Comparison of ENCODE assay signal across 18 cellular contexts in the genomic region with DNA sequence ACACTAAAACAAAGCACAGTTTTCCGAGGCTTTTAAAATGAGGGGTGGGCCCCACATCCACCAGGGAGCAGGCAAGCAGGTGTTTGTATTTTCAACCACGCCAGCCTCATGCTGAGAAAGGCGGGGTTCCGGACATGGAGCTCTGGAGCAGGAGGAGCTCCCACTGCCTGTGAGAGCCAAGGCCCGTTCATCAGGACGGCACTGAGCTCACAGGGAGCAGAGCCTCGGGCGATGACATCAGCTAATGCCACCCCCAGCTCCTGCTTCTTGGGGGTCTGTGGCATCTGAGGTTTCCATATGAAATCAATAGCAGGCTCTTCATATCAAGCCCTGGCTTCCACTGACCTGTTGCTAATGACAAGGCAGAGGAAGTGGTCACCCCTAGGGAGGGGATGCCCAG.
DNase-seq lines count a peak whose midpoint lies in the region; ATAC-seq and TF ChIP-seq lines count a peak whose summit lies in the region.
"Had no signal": no experiment of that assay in that cellular context is flagged by ENCODE, and none has a peak within 500 bp of the region (broad histone marks: within the 10 kb centered on the region; RNA-seq: fewer than 3 reads in every experiment).

No MANE protein-coding gene starts in this region.

- TF ChIP-seq CTCF in WTC11 (IDR thresholded peaks at IDR 0.05) (no peak), osteocyte (IDR thresholded peaks at IDR 0.05) (no peak)

- peak overlapping the region; percentile 86 for H3K27ac Mint-ChIP-seq in WTC11
- H3K27ac Mint-ChIP-seq in osteocyte (ENCODE audit: unreplicated experiment) = peak overlapping the region; percentile 56
- H3K27ac Mint-ChIP-seq: CD8-positive, alpha-beta memory T cell; endodermal cell; natural killer cell treated with Interleukin-12 subunit alpha and Interleukin-12 subunit beta and Interleukin-15 and Interleukin-18, amount 100 ng/mL, for 72 hours had no signal

- H3K4me3 Mint-ChIP-seq in WTC11 (no peak overlapping the region; the same call in 1 of the 2 replicates), osteocyte (ENCODE audit: unreplicated experiment) (no peak overlapping the region)
- H3K4me3 Mint-ChIP-seq: CD8-positive, alpha-beta memory T cell; endodermal cell; natural killer cell treated with Interleukin-12 subunit alpha and Interleukin-12 subunit beta and Interleukin-15 and Interleukin-18, amount 100 ng/mL, for 72 hours had no signal

- H3K27me3 Mint-ChIP-seq in WTC11 (ENCODE audit: low read depth) (no peaks in the 10 kb centered on the region; the same call in 1 of the 2 replicates), osteocyte (ENCODE audit: unreplicated experiment) (no peaks in the 10 kb centered on the region)
- H3K27me3 Mint-ChIP-seq: CD8-positive, alpha-beta memory T cell had no signal

- DNase-seq in COLO668 (lab: John Stamatoyannopoulos, UW; ENCODE audit: unreplicated experiment) = peak; percentile 60
- DNase-seq in NCI-H128 (lab: John Stamatoyannopoulos, UW; ENCODE audit: unreplicated experiment) = peak; percentile 43
- no peak for DNase-seq in WTC11 (ENCODE audit: low spot score)
- DNase-seq in osteocyte (ENCODE audit: extremely low spot score, unreplicated experiment) = no peak
- DNase-seq in HPDE6-E6E7 (ENCODE audit: extremely low spot score) = no peak
- no peak for DNase-seq in germinal center (ENCODE audit: low spot score)
- no peak for DNase-seq in activated T-cell treated with anti-CD3 and anti-CD28 coated beads, Interleukin-2, amount 50 U/mL, for 1 hour
- DNase-seq in Kasumi-1 (lab: John Stamatoyannopoulos, UW) = no peak
- DNase-seq: activated naive CD4-positive, alpha-beta T cell; activated T-cell treated with anti-CD3 and anti-CD28 coated beads for 4 hours; CD8-positive, alpha-beta memory T cell; endodermal cell; stimulated activated CD4-positive, alpha-beta T cell treated with anti-CD3 and anti-CD28 coated beads, Interleukin-12 subunit alpha, Interleukin-12 subunit beta, amount 100 ng/mL, for 4 hours; stimulated activated naive CD4-positive, alpha-beta T cell; T-helper 1 cell; upper lobe of left lung had no signal

- H3K9me3 Mint-ChIP-seq in WTC11 (no peaks in the 10 kb centered on the region), osteocyte (ENCODE audit: unreplicated experiment) (no peaks in the 10 kb centered on the region)
- H3K9me3 Mint-ChIP-seq: endodermal cell; natural killer cell treated with Interleukin-12 subunit alpha and Interleukin-12 subunit beta and Interleukin-15 and Interleukin-18, amount 100 ng/mL, for 72 hours had no signal

- H3K36me3 Mint-ChIP-seq in WTC11 = no peaks in the 10 kb centered on the region
- peaks cover 5% of the 10 kb centered on the region for H3K36me3 Mint-ChIP-seq in osteocyte (ENCODE audit: unreplicated experiment)
- H3K36me3 Mint-ChIP-seq: CD8-positive, alpha-beta memory T cell; natural killer cell treated with Interleukin-12 subunit alpha and Interleukin-12 subunit beta and Interleukin-15 and Interleukin-18, amount 100 ng/mL, for 72 hours had no signal

- H3K4me1 Mint-ChIP-seq in WTC11 = peaks cover 87% of the 10 kb centered on the region
- H3K4me1 Mint-ChIP-seq in osteocyte (ENCODE audit: unreplicated experiment) = peaks cover 77% of the 10 kb centered on the region
- H3K4me1 Mint-ChIP-seq: CD8-positive, alpha-beta memory T cell had no signal

- CTCF ChIA-PET in WTC11 (lab: Charles Lee) = interaction anchor here (0.6 to 2.8 kb wide), 3 partner anchors 8 to 181 kb away, joined by 3 to 11 read pairs (median 6); no protein-coding TSS in a partner anchor

- POLR2A ChIA-PET in WTC11 (lab: Charles Lee) = no interaction called here

- ATAC-seq in WTC11 = peak; percentile 51
- ATAC-seq: natural killer cell treated with Interleukin-12 subunit alpha and Interleukin-12 subunit beta and Interleukin-15 and Interleukin-18, amount 100 ng/mL, for 72 hours; Right ventricle myocardium inferior had no signal

TF ChIP-seq in WTC11, 78 proteins besides CTCF, POLR2A, EP300 and RAD21:
- no peak for TF ChIP-seq FOXP4 (CRISPR knock-in tag; IDR thresholded peaks at IDR 0.05)
- TF ChIP-seq ATF1 (CRISPR knock-in tag; IDR thresholded peaks at IDR 0.05) = no peak
- TF ChIP-seq, protein P1, sequence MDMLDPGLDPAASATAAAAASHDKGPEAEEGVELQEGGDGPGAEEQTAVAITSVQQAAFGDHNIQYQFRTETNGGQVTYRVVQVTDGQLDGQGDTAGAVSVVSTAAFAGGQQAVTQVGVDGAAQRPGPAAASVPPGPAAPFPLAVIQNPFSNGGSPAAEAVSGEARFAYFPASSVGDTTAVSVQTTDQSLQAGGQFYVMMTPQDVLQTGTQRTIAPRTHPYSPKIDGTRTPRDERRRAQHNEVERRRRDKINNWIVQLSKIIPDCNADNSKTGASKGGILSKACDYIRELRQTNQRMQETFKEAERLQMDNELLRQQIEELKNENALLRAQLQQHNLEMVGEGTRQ (CRISPR knock-in tag; IDR thresholded peaks at IDR 0.05) = no peak
- no peak for TF ChIP-seq IRF2 (CRISPR knock-in tag; IDR thresholded peaks at IDR 0.05; ENCODE audit: borderline replicate concordance, low read depth)
- TF ChIP-seq ETV6 (CRISPR knock-in tag; IDR thresholded peaks at IDR 0.05) = no peak
- TF ChIP-seq USF1 (CRISPR knock-in tag; IDR thresholded peaks at IDR 0.05) = no peak
- no peak for TF ChIP-seq EMX1 (CRISPR knock-in tag; IDR thresholded peaks at IDR 0.05)
- no peak for TF ChIP-seq ZNF317 (CRISPR knock-in tag; IDR thresholded peaks at IDR 0.05; ENCODE audit: borderline replicate concordance, low read depth)
- no peak for TF ChIP-seq ZBTB21 (CRISPR knock-in tag; IDR thresholded peaks at IDR 0.05; ENCODE audit: borderline replicate concordance)
- TF ChIP-seq JAZF1 (CRISPR knock-in tag; IDR thresholded peaks at IDR 0.05) = no peak
- TF ChIP-seq TEAD4 (CRISPR knock-in tag; IDR thresholded peaks at IDR 0.05) = no peak
- no peak for TF ChIP-seq ZSCAN18 (CRISPR knock-in tag; IDR thresholded peaks at IDR 0.05)
- no peak for TF ChIP-seq ESRRA (CRISPR knock-in tag; IDR thresholded peaks at IDR 0.05; ENCODE audit: borderline replicate concordance)
- TF ChIP-seq ZNF512 (CRISPR knock-in tag; IDR thresholded peaks at IDR 0.05; ENCODE audit: borderline replicate concordance) = no peak

Comparison
In these comparisons a context has a peak if more than half of its experiments do, and no peak if none do; other contexts are left out.
1. DNase-seq: peak in COLO668 (single experiment) and NCI-H128 (single experiment); none in WTC11 (single experiment), osteocyte (single experiment), HPDE6-E6E7 (single experiment), germinal center (single experiment), activated T-cell treated with anti-CD3 and anti-CD28 coated beads, Interleukin-2, amount 50 U/mL, for 1 hour (single experiment) and Kasumi-1 (0 of 2).